Comparison of ENCODE assay signal across 7 cellular contexts in genomic region chr3:52685285-52685704, GRCh38. TPM values are rescaled to one million over a fixed set of nuclear protein-coding genes. Genes with fewer than 3 reads are reported as not detected.
DNase-seq lines count a peak whose midpoint lies in the region; ATAC-seq and TF ChIP-seq lines count a peak whose summit lies in the region.

No MANE protein-coding gene starts in this region.

- H3K4me3 ChIP-seq in sigmoid colon = peak overlapping the region; percentile 63 to 82 (median 76)

- peak; percentile 22 to 54 for TF ChIP-seq POLR2A in sigmoid colon (IDR thresholded peaks at IDR 0.05)

- 1% methylated on average over 41 of the region's 41 CpGs for WGBS in sigmoid colon, 2 donors

- no peak for TF ChIP-seq CTCF in sigmoid colon (IDR thresholded peaks at IDR 0.05)

- H3K36me3 ChIP-seq in sigmoid colon = peaks cover 22 to 37% (median 28%) of the 10 kb centered on the region in 4 donors

- H3K4me1 ChIP-seq in sigmoid colon = peaks cover 0 to 44% (median 34%) of the 10 kb centered on the region in 4 donors

- no peak for TF ChIP-seq EP300 in sigmoid colon (IDR thresholded peaks at IDR 0.05)

- peak; percentile 75 for ATAC-seq in GM18502 (IDR thresholded peaks at IDR 0.05; ENCODE audit: poor library complexity, unreplicated experiment)
- peak; percentile 69 for ATAC-seq in HG02840 (IDR thresholded peaks at IDR 0.05; ENCODE audit: low FRiP score, unreplicated experiment)

- peak overlapping the region; percentile 90 to 98 (median 94) for H3K27ac ChIP-seq in sigmoid colon

- intact Hi-C loops in sigmoid colon (cut with DNase I) = loop anchor here (10.0 kb wide), 1 partner anchor 410 kb away; the partner anchor contains the start of gene WDR82

- H3K27me3 ChIP-seq in sigmoid colon = no peaks in the 10 kb centered on the region

- DNase-seq in NCI-H146 treated with DMSO at 0.1 percent for 48 hours (lab: John Stamatoyannopoulos, UW; ENCODE audit: unreplicated experiment) = peak; percentile 60
- DNase-seq in T-helper 22 cell (ENCODE audit: low read depth) = peak; percentile 79
- peak; percentile 92 for DNase-seq in astrocyte of the hippocampus (ENCODE audit: low read depth, low spot score)
- peak in 43 of 51 donors; percentile 18 to 94 (median 84) for DNase-seq in hypothalamus (lab: John Stamatoyannopoulos, UW)
- DNase-seq in sigmoid colon = peak; percentile 87

- no peaks in the 10 kb centered on the region for H3K9me3 ChIP-seq in sigmoid colon

RNA-seq across cellular contexts. Expression of gene PBRM1, which starts 0.4 kb away (rescaled TPM):
- total RNA-seq in sigmoid colon = 10 to 100 TPM; 82.8 to 94.2 (median 90.1) TPM
- polyA plus RNA-seq in sigmoid colon = 10 to 100 TPM in 1 of 3 donors, 1 to 10 TPM in 2; 8.4 to 19.8 (median 9.9) TPM

RNA-seq across cellular contexts. Expression of gene GNL3, which starts 0.5 kb away (rescaled TPM):
- 10 to 100 TPM; 22.4 to 42.5 (median 36.2) TPM for total RNA-seq in sigmoid colon
- polyA plus RNA-seq in sigmoid colon = 10 to 100 TPM; 34.2 to 76.6 (median 39.8) TPM

RNA-seq across cellular contexts. Expression of gene GLT8D1, which starts 20.3 kb away (rescaled TPM):
- total RNA-seq in sigmoid colon = 10 to 100 TPM; 31.5 to 47.4 (median 35.7) TPM
- polyA plus RNA-seq in sigmoid colon = 10 to 100 TPM in 2 of 3 donors, 1 to 10 TPM in 1; 9.2 to 29.4 (median 11.4) TPM

RNA-seq across cellular contexts. Expression of gene SPCS1, which starts 20.6 kb away (rescaled TPM):
- 100 to 1,000 TPM in 3 of 4 donors, 10 to 100 TPM in 1; 62.0 to 140 (median 109) TPM for total RNA-seq in sigmoid colon
- polyA plus RNA-seq in sigmoid colon = 100 to 1,000 TPM in 2 of 3 donors, 10 to 100 TPM in 1; 96.1 to 191 (median 113) TPM

Comparison
In these comparisons a context has a peak if more than half of its experiments do, and no peak if none do; other contexts are left out.
1. Peak in every context shown above with its lines: DNase-seq, ATAC-seq, H3K4me3 ChIP-seq and H3K27ac ChIP-seq.